Comparison of ENCODE assay signal across 15 cellular contexts in the genomic region with DNA sequence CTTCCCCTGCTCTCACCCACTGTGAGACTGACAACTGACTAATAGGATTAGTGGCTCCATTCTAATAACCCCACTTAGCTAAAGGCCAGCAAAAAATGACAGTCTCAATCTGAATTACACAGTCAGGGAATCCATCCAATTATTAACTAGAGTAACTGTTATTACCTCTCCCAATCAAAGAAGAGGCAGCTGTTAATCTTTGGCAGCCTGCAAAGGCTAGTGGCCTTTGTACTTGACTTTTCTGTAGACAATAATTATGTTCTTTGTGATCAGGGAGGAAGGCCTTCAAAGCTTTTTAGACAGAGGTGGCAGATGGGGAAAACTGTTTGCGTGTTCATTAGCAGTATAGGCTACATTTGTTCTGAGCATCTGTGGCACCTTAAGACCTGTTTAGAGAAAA.
DNase-seq lines count a peak whose midpoint lies in the region; ATAC-seq lines count a peak whose summit lies in the region.
"Had no signal": no experiment of that assay in that cellular context is flagged by ENCODE, and none has a peak within 500 bp of the region (broad histone marks: within the 10 kb centered on the region; RNA-seq: fewer than 3 reads in every experiment).

No MANE protein-coding gene starts in this region.

- ATAC-seq in GM21619 (IDR thresholded peaks at IDR 0.05; ENCODE audit: unreplicated experiment): no peak
- no peak for ATAC-seq in GM21717 (IDR thresholded peaks at IDR 0.05; ENCODE audit: unreplicated experiment)
- ATAC-seq: heart right ventricle; stimulated activated naive B cell treated with anti-CD40 and anti-IgM and Interleukin-4, amounts not matched to agents 10 μg/mL and 1 μg/mL and 100 μg/mL, for 72 hours had no signal

- DNase-seq in COR-L47 (lab: John Stamatoyannopoulos, UW) (peak; percentile 87), NCI-H146 treated with DMSO at 0.1 percent for 48 hours (lab: John Stamatoyannopoulos, UW; ENCODE audit: unreplicated experiment) (peak; percentile 87), NCI-H748 (lab: John Stamatoyannopoulos, UW; ENCODE audit: unreplicated experiment) (peak; percentile 92), left kidney (ENCODE audit: low read depth, low spot score) (peak; percentile 27)
- DNase-seq in activated naive CD4-positive, alpha-beta T cell treated with Interleukin-2 at 50 U/mL for 16 hours: no peak
- DNase-seq in activated CD4-positive, alpha-beta T cell treated with anti-CD3 and anti-CD28 coated beads, Interleukin-2, amount 50 U/mL, for 4 hours: no peak
- DNase-seq: activated CD4-positive, CD25-positive, alpha-beta regulatory T cell; DMS53; heart right ventricle; NCI-H2107; SHP77 treated with DMSO at 0.1 percent for 48 hours; stimulated activated CD4-positive, alpha-beta T cell treated with anti-CD3 and anti-CD28 coated beads, Interleukin-15, amount 100 ng/mL, for 24 hours; stimulated activated naive B cell treated with anti-CD40 and anti-IgM and Interleukin-4, amounts not matched to agents 10 μg/mL and 1 μg/mL and 100 μg/mL, for 72 hours had no signal

Comparison
In these comparisons a context has a peak if more than half of its experiments do, and no peak if none do; other contexts are left out.
1. DNase-seq: peak in COR-L47 (single experiment), NCI-H146 treated with DMSO at 0.1 percent for 48 hours (single experiment), NCI-H748 (single experiment) and left kidney (single experiment); none in activated naive CD4-positive, alpha-beta T cell treated with Interleukin-2 at 50 U/mL for 16 hours (single experiment) and activated CD4-positive, alpha-beta T cell treated with anti-CD3 and anti-CD28 coated beads, Interleukin-2, amount 50 U/mL, for 4 hours (0 of 2).